ENCODE assay signal across 1 cellular context in genomic region chr7:16061630-16062029, GRCh38.
TF ChIP-seq lines count a peak whose summit lies in the region.

No MANE protein-coding gene starts in this region.

TF ChIP-seq in GM12878, 131 proteins besides CTCF, POLR2A, EP300 and RAD21 (continued from another document):
- TF ChIP-seq ESRRA (IDR thresholded peaks at IDR 0.05; ENCODE audit: low read length) (no peak), E2F4 (IDR thresholded peaks at IDR 0.05; ENCODE audit: low read depth, low read length) (no peak), SPI1 (IDR thresholded peaks at IDR 0.05; ENCODE audit: borderline replicate concordance, insufficient read depth, low read depth, low read length) (no peak), RELB (IDR thresholded peaks at IDR 0.05; ENCODE audit: low read depth) (no peak), ZBTB40 (IDR thresholded peaks at IDR 0.05; ENCODE audit: borderline replicate concordance) (no peak), EED (IDR thresholded peaks at IDR 0.05; ENCODE audit: low read depth) (no peak)
